Comparison of ENCODE assay signal across 2 cellular contexts in the genomic region with DNA sequence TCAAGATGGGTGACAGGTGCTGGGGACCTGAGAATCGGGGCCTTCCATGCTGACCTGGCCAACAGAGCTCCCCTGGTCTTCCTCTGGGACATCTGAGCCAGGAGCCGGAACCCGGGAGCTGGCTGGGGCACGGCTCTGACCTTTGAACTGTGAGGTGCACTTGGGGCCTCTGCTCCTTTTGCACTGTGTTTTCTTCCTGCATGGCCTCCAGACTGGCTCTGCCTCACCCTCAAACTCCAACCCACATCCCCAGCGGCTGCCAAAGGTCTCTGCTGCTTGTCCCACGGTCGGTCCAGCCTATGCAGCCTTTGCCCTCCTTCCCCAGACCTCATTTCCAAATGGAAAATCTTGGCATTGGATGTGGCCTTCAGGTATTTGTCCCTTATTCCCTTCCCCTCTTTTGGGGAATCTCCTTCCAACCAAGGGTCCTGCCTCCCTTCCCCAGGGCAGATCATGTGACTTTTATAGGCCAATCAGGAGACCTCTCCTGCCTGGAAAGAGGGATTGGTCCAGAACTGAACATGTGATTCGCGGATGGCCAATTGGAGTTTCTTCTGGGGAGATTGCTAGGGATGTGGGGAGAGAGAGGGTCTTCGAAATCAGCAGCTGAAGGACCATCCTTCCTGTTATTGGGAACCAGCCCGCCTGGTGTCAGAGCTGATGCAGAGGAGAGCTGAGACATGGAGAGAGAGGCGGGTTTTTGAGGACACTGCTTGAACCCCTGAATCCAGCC.
A peak's percentile ranks its signal among the peaks of the same experiment; 100 is the strongest.
TF ChIP-seq lines count a peak whose summit lies in the region.

No MANE protein-coding gene starts in this region.

TF ChIP-seq in K562, 482 proteins besides CTCF, POLR2A, EP300 and RAD21 (continues in another document):
- TF ChIP-seq TCF3 (CRISPR knock-in tag; IDR thresholded peaks at IDR 0.05) (no peak), ZNF324 (CRISPR knock-in tag; IDR thresholded peaks at IDR 0.05) (no peak), MXI1 (IDR thresholded peaks at IDR 0.05; ENCODE audit: low read depth, low read length) (no peak), HMG20A (CRISPR knock-in tag; conservative IDR thresholded peaks at IDR 0.05) (no peak), NCOA6 (IDR thresholded peaks at IDR 0.05) (no peak), TAF7 (tag; IDR thresholded peaks at IDR 0.05) (no peak), KAT7 (CRISPR knock-in tag; IDR thresholded peaks at IDR 0.05; ENCODE audit: borderline replicate concordance) (no peak), CREBBP (IDR thresholded peaks at IDR 0.05; ENCODE audit: low read depth, low read length) (no peak), NR2C2 (CRISPR knock-in tag; IDR thresholded peaks at IDR 0.05) (no peak), NR2C2 (tag; IDR thresholded peaks at IDR 0.05) (peak; percentile 36; the same call in 1 of the 2 replicates), SIRT6 (IDR thresholded peaks at IDR 0.05; ENCODE audit: low read depth, low read length) (no peak), NCOA1 (IDR thresholded peaks at IDR 0.05; ENCODE audit: low read depth) (no peak), NFIC (IDR thresholded peaks at IDR 0.05) (no peak), ZNF24 (IDR thresholded peaks at IDR 0.05) (no peak), CBFA2T2 (conservative IDR thresholded peaks at IDR 0.05) (0 out of 2 replicates have a peak, but pooled peaks have one; percentile 10)
- TF ChIP-seq, protein P1, sequence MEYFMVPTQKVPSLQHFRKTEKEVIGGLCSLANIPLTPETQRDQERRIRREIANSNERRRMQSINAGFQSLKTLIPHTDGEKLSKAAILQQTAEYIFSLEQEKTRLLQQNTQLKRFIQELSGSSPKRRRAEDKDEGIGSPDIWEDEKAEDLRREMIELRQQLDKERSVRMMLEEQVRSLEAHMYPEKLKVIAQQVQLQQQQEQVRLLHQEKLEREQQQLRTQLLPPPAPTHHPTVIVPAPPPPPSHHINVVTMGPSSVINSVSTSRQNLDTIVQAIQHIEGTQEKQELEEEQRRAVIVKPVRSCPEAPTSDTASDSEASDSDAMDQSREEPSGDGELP (CRISPR knock-in tag; IDR thresholded peaks at IDR 0.05; ENCODE audit: borderline replicate concordance), result no peak
- TF ChIP-seq, protein P2, sequence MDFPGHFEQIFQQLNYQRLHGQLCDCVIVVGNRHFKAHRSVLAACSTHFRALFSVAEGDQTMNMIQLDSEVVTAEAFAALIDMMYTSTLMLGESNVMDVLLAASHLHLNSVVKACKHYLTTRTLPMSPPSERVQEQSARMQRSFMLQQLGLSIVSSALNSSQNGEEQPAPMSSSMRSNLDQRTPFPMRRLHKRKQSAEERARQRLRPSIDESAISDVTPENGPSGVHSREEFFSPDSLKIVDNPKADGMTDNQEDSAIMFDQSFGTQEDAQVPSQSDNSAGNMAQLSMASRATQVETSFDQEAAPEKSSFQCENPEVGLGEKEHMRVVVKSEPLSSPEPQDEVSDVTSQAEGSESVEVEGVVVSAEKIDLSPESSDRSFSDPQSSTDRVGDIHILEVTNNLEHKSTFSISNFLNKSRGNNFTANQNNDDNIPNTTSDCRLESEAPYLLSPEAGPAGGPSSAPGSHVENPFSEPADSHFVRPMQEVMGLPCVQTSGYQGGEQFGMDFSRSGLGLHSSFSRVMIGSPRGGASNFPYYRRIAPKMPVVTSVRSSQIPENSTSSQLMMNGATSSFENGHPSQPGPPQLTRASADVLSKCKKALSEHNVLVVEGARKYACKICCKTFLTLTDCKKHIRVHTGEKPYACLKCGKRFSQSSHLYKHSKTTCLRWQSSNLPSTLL (IDR thresholded peaks at IDR 0.05), result no peak
- TF ChIP-seq, protein P3, sequence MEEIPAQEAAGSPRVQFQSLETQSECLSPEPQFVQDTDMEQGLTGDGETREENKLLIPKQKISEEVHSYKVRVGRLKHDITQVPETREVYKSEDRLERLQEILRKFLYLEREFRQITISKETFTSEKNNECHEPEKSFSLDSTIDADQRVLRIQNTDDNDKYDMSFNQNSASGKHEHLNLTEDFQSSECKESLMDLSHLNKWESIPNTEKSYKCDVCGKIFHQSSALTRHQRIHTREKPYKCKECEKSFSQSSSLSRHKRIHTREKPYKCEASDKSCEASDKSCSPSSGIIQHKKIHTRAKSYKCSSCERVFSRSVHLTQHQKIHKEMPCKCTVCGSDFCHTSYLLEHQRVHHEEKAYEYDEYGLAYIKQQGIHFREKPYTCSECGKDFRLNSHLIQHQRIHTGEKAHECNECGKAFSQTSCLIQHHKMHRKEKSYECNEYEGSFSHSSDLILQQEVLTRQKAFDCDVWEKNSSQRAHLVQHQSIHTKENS (CRISPR knock-in tag; IDR thresholded peaks at IDR 0.05), result no peak
- TF ChIP-seq, protein P4, sequence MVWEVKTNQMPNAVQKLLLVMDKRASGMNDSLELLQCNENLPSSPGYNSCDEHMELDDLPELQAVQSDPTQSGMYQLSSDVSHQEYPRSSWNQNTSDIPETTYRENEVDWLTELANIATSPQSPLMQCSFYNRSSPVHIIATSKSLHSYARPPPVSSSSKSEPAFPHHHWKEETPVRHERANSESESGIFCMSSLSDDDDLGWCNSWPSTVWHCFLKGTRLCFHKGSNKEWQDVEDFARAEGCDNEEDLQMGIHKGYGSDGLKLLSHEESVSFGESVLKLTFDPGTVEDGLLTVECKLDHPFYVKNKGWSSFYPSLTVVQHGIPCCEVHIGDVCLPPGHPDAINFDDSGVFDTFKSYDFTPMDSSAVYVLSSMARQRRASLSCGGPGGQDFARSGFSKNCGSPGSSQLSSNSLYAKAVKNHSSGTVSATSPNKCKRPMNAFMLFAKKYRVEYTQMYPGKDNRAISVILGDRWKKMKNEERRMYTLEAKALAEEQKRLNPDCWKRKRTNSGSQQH (CRISPR knock-in tag; IDR thresholded peaks at IDR 0.05), result no peak
- TF ChIP-seq, protein P5, sequence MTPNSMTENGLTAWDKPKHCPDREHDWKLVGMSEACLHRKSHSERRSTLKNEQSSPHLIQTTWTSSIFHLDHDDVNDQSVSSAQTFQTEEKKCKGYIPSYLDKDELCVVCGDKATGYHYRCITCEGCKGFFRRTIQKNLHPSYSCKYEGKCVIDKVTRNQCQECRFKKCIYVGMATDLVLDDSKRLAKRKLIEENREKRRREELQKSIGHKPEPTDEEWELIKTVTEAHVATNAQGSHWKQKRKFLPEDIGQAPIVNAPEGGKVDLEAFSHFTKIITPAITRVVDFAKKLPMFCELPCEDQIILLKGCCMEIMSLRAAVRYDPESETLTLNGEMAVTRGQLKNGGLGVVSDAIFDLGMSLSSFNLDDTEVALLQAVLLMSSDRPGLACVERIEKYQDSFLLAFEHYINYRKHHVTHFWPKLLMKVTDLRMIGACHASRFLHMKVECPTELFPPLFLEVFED (CRISPR knock-in tag; conservative IDR thresholded peaks at IDR 0.05), result no peak
- TF ChIP-seq, protein P6, sequence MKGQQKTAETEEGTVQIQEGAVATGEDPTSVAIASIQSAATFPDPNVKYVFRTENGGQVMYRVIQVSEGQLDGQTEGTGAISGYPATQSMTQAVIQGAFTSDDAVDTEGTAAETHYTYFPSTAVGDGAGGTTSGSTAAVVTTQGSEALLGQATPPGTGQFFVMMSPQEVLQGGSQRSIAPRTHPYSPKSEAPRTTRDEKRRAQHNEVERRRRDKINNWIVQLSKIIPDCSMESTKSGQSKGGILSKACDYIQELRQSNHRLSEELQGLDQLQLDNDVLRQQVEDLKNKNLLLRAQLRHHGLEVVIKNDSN (CRISPR knock-in tag; IDR thresholded peaks at IDR 0.05), result peak; percentile 75

TF ChIP-seq in HepG2, 621 proteins besides CTCF, POLR2A, EP300 and RAD21 (continues in another document):
- TF ChIP-seq ZFY (CRISPR knock-in tag; IDR thresholded peaks at IDR 0.05), result peak; percentile 41
- TF ChIP-seq NFYC (CRISPR knock-in tag; IDR thresholded peaks at IDR 0.05), result peak; percentile 75
- TF ChIP-seq POGZ (CRISPR knock-in tag; IDR thresholded peaks at IDR 0.05), result 0 out of 2 replicates have a peak, but pooled peaks have one; percentile 21
- TF ChIP-seq, protein P7, sequence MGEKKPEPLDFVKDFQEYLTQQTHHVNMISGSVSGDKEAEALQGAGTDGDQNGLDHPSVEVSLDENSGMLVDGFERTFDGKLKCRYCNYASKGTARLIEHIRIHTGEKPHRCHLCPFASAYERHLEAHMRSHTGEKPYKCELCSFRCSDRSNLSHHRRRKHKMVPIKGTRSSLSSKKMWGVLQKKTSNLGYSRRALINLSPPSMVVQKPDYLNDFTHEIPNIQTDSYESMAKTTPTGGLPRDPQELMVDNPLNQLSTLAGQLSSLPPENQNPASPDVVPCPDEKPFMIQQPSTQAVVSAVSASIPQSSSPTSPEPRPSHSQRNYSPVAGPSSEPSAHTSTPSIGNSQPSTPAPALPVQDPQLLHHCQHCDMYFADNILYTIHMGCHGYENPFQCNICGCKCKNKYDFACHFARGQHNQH (CRISPR knock-in tag; IDR thresholded peaks at IDR 0.05), result no peak
- TF ChIP-seq, protein P8, sequence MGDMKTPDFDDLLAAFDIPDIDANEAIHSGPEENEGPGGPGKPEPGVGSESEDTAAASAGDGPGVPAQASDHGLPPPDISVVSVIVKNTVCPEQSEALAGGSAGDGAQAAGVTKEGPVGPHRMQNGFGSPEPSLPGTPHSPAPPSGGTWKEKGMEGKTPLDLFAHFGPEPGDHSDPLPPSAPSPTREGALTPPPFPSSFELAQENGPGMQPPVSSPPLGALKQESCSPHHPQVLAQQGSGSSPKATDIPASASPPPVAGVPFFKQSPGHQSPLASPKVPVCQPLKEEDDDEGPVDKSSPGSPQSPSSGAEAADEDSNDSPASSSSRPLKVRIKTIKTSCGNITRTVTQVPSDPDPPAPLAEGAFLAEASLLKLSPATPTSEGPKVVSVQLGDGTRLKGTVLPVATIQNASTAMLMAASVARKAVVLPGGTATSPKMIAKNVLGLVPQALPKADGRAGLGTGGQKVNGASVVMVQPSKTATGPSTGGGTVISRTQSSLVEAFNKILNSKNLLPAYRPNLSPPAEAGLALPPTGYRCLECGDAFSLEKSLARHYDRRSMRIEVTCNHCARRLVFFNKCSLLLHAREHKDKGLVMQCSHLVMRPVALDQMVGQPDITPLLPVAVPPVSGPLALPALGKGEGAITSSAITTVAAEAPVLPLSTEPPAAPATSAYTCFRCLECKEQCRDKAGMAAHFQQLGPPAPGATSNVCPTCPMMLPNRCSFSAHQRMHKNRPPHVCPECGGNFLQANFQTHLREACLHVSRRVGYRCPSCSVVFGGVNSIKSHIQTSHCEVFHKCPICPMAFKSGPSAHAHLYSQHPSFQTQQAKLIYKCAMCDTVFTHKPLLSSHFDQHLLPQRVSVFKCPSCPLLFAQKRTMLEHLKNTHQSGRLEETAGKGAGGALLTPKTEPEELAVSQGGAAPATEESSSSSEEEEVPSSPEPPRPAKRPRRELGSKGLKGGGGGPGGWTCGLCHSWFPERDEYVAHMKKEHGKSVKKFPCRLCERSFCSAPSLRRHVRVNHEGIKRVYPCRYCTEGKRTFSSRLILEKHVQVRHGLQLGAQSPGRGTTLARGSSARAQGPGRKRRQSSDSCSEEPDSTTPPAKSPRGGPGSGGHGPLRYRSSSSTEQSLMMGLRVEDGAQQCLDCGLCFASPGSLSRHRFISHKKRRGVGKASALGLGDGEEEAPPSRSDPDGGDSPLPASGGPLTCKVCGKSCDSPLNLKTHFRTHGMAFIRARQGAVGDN (CRISPR knock-in tag; IDR thresholded peaks at IDR 0.05), result peak; percentile 70
- peak; percentile 43; the same call in 1 of the 2 replicates for TF ChIP-seq KDM6A (CRISPR knock-in tag; IDR thresholded peaks at IDR 0.05; ENCODE audit: low read depth)
- peak; percentile 38; the same call in 1 of the 2 replicates for TF ChIP-seq HOXA3 (CRISPR knock-in tag; IDR thresholded peaks at IDR 0.05)
- TF ChIP-seq CC2D1A (CRISPR knock-in tag; IDR thresholded peaks at IDR 0.05), result no peak
- TF ChIP-seq, protein P9, sequence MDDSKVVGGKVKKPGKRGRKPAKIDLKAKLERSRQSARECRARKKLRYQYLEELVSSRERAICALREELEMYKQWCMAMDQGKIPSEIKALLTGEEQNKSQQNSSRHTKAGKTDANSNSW (CRISPR knock-in tag; IDR thresholded peaks at IDR 0.05; ENCODE audit: borderline replicate concordance), result no peak
- peak; percentile 16; the same call in 1 of the 2 replicates for TF ChIP-seq NCOR1 (IDR thresholded peaks at IDR 0.05; ENCODE audit: borderline replicate concordance, low read length)
- peak; percentile 59 for TF ChIP-seq ASH2L (IDR thresholded peaks at IDR 0.05; ENCODE audit: insufficient read length, low read depth, low read length)
- TF ChIP-seq CBX1 (IDR thresholded peaks at IDR 0.05; ENCODE audit: low read depth), result no peak
- TF ChIP-seq ZNF501 (CRISPR knock-in tag; IDR thresholded peaks at IDR 0.05), result no peak
- peak; percentile 22; the same call in 1 of the 2 replicates for TF ChIP-seq SAP130 (CRISPR knock-in tag; IDR thresholded peaks at IDR 0.05; ENCODE audit: low read depth)
- no peak for TF ChIP-seq ZNF225 (CRISPR knock-in tag; IDR thresholded peaks at IDR 0.05)
- TF ChIP-seq HIVEP1 (CRISPR knock-in tag; IDR thresholded peaks at IDR 0.05), result peak; percentile 23; the same call in 1 of the 2 replicates
- TF ChIP-seq, protein P10, sequence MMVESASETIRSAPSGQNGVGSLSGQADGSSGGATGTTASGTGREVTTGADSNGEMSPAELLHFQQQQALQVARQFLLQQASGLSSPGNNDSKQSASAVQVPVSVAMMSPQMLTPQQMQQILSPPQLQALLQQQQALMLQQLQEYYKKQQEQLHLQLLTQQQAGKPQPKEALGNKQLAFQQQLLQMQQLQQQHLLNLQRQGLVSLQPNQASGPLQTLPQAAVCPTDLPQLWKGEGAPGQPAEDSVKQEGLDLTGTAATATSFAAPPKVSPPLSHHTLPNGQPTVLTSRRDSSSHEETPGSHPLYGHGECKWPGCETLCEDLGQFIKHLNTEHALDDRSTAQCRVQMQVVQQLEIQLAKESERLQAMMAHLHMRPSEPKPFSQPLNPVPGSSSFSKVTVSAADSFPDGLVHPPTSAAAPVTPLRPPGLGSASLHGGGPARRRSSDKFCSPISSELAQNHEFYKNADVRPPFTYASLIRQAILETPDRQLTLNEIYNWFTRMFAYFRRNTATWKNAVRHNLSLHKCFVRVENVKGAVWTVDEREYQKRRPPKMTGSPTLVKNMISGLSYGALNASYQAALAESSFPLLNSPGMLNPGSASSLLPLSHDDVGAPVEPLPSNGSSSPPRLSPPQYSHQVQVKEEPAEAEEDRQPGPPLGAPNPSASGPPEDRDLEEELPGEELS (CRISPR knock-in tag; IDR thresholded peaks at IDR 0.05), result no peak
- no peak for TF ChIP-seq HOXD1 (CRISPR knock-in tag; IDR thresholded peaks at IDR 0.05)
- no peak for TF ChIP-seq ZNF850 (CRISPR knock-in tag; conservative IDR thresholded peaks at IDR 0.05)
- TF ChIP-seq, protein P11, sequence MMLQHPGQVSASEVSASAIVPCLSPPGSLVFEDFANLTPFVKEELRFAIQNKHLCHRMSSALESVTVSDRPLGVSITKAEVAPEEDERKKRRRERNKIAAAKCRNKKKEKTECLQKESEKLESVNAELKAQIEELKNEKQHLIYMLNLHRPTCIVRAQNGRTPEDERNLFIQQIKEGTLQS (CRISPR knock-in tag; IDR thresholded peaks at IDR 0.05), result no peak
- peak; percentile 46; the same call in 1 of the 2 replicates for TF ChIP-seq KDM5B (CRISPR knock-in tag; IDR thresholded peaks at IDR 0.05; ENCODE audit: borderline replicate concordance)
- peak; percentile 41; the same call in 1 of the 2 replicates for TF ChIP-seq KAT8 (CRISPR knock-in tag; IDR thresholded peaks at IDR 0.05)
- peak; percentile 79 for TF ChIP-seq NR2F6 (IDR thresholded peaks at IDR 0.05)
- peak; percentile 77 for TF ChIP-seq NR2F6 (CRISPR knock-in tag; IDR thresholded peaks at IDR 0.05)
- no peak for TF ChIP-seq ZNF776 (CRISPR knock-in tag; IDR thresholded peaks at IDR 0.05)
- TF ChIP-seq, protein P12, sequence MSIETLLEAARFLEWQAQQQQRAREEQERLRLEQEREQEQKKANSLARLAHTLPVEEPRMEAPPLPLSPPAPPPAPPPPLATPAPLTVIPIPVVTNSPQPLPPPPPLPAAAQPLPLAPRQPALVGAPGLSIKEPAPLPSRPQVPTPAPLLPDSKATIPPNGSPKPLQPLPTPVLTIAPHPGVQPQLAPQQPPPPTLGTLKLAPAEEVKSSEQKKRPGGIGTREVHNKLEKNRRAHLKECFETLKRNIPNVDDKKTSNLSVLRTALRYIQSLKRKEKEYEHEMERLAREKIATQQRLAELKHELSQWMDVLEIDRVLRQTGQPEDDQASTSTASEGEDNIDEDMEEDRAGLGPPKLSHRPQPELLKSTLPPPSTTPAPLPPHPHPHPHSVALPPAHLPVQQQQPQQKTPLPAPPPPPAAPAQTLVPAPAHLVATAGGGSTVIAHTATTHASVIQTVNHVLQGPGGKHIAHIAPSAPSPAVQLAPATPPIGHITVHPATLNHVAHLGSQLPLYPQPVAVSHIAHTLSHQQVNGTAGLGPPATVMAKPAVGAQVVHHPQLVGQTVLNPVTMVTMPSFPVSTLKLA (IDR thresholded peaks at IDR 0.05), result no peak
- TF ChIP-seq NFATC3 (CRISPR knock-in tag; IDR thresholded peaks at IDR 0.05), result no peak
